Comparison of ENCODE assay signal across 13 cellular contexts in the genomic region with DNA sequence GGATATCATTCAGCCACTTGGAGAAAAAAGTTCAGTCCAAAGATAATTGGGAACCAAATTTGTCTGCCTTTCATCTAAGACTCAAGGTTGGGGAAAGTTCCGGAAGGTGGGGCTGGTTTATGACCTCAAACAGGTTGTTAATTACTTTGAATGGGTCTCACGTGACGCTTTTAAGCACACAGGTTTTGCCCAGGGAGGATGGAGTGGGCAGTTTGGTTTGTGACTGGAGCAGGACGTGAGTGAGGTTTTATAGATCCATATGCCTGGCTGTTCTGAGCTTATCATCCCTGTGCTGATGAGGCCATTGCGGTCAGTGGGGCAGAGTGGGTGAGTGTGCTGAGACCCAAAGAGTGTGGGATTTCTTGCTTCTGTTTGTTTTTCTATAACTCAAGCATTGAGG. TPM values are rescaled to one million over a fixed set of nuclear protein-coding genes. Genes with fewer than 3 reads are reported as not detected.
A peak's percentile ranks its signal among the peaks of the same experiment; 100 is the strongest.
DNase-seq lines count a peak whose midpoint lies in the region; ATAC-seq and TF ChIP-seq lines count a peak whose summit lies in the region.
"Had no signal": no experiment of that assay in that cellular context is flagged by ENCODE, and none has a peak within 500 bp of the region (broad histone marks: within the 10 kb centered on the region; RNA-seq: fewer than 3 reads in every experiment).

No MANE protein-coding gene starts in this region.

- H3K27me3 Mint-ChIP-seq in progenitor cell of endocrine pancreas, result peaks cover 3% of the 10 kb centered on the region

- ATAC-seq in left colon (peak; percentile 98), HG02588 (IDR thresholded peaks at IDR 0.05; ENCODE audit: unreplicated experiment) (no peak), GM18519 (IDR thresholded peaks at IDR 0.05; ENCODE audit: low FRiP score, unreplicated experiment) (no peak)
- ATAC-seq: CD8-positive, alpha-beta T cell had no signal

- peak; percentile 20 for DNase-seq in NCI-H69 (lab: John Stamatoyannopoulos, UW)
- peak; percentile 7 for DNase-seq in ecto neural progenitor cell (ENCODE audit: low spot score)
- DNase-seq in left colon, result peak; percentile 39 to 45
- peak; percentile 2 for DNase-seq in progenitor cell of endocrine pancreas (ENCODE audit: low spot score, unreplicated experiment)
- DNase-seq in LoVo (ENCODE audit: low spot score), result no peak
- no peak for DNase-seq in SHP77 (lab: John Stamatoyannopoulos, UW)
- DNase-seq: Caco-2; CD8-positive, alpha-beta T cell; GM23248; H7 had no signal

- H3K4me1 Mint-ChIP-seq in progenitor cell of endocrine pancreas (ENCODE audit: low read depth), result no peaks in the 10 kb centered on the region
- H3K4me1 Mint-ChIP-seq: CD14-positive monocyte had no signal

- H3K4me3 Mint-ChIP-seq in progenitor cell of endocrine pancreas (ENCODE audit: low read depth), result no peak overlapping the region
- H3K4me3 Mint-ChIP-seq: CD14-positive monocyte; CD8-positive, alpha-beta T cell had no signal

- no peaks in the 10 kb centered on the region for H3K9me3 Mint-ChIP-seq in progenitor cell of endocrine pancreas (ENCODE audit: low read depth)
- H3K9me3 Mint-ChIP-seq: CD8-positive, alpha-beta T cell had no signal

- no peaks in the 10 kb centered on the region for H3K36me3 Mint-ChIP-seq in progenitor cell of endocrine pancreas (ENCODE audit: insufficient read depth)
- H3K36me3 Mint-ChIP-seq: CD14-positive monocyte; CD8-positive, alpha-beta T cell had no signal

- no peak overlapping the region for H3K27ac Mint-ChIP-seq in progenitor cell of endocrine pancreas
- H3K27ac Mint-ChIP-seq: CD14-positive monocyte; CD8-positive, alpha-beta T cell had no signal

- no peak for TF ChIP-seq CTCF in progenitor cell of endocrine pancreas (IDR thresholded peaks at IDR 0.05; ENCODE audit: unreplicated experiment)

- intact Hi-C loops in left colon (cut with DNase I, micrococcal nuclease), result no loop called here

RNA-seq across cellular contexts. Expression of a gene that starts 38.7 kb away (rescaled TPM):
- total RNA-seq in left colon (1 to 10 TPM; 5.0 to 7.6 TPM), progenitor cell of endocrine pancreas (40.6 and 44.3 TPM in 2 replicates)
- total RNA-seq: GM23248 had no signal

Comparison
In these comparisons a context has a peak if more than half of its experiments do, and no peak if none do; other contexts are left out.
1. DNase-seq: peak in NCI-H69 (single experiment), ecto neural progenitor cell (single experiment), left colon (2 of 2) and progenitor cell of endocrine pancreas (single experiment); none in LoVo (single experiment) and SHP77 (0 of 2).